8 cellular contexts compared by ENCODE assay signal in the genomic region with DNA sequence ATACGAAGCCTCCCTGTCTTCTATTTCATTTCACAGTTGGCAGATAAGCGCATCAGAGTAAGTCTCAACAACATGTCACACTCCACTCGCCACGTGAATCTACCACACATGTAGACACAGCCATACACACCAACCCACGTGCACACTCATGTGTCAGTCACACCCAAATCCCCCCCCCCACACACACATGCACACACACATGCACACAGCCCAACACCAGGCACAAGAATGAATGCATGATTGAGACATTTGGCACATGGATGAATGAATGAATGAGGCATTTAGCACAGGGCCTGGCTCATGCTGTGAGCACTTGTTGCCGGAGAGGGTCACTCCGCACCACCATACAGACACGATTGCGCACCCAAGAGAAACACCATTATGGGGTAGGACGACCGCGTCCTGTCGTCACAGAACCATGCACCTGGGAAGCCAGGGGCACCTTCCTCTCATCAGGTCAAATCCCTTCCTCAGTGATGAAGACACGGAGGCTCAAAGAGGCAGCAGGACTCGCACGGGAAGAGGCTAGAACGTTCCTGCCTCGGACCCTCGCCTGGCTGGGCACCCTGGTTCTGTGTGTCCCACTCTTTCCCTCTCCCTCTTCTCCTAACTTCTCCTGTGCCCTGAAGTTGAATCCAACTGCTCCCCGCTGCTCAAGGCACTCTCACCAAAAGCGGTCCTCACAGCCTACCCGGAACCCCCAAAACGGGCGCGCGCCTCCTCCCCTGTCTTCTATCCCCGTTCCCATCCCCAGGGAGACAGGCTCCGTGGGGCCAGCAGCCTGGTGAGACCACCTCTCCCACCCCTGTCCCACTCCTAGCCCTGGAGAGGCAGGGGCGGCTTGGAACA. TPM values are rescaled to one million over a fixed set of nuclear protein-coding genes. Genes with fewer than 3 reads are reported as not detected.
DNase-seq lines count a peak whose midpoint lies in the region; ATAC-seq and TF ChIP-seq lines count a peak whose summit lies in the region.

No MANE protein-coding gene starts in this region.

- CTCF ChIA-PET in T-cell (lab: Charles Lee) = no interaction called here

- no peak for TF ChIP-seq CTCF in glutamatergic neuron (IDR thresholded peaks at IDR 0.05; ENCODE audit: partially characterized antibody, unreplicated experiment)

- peaks cover 32 to 48% (median 48%) of the 10 kb centered on the region in 3 donors for H3K4me1 Mint-ChIP-seq in T-cell
- peaks cover 32% of the 10 kb centered on the region for H3K4me1 Mint-ChIP-seq in glutamatergic neuron (ENCODE audit: low read depth, unreplicated experiment)

- peak overlapping the region in 2 of 3 donors; percentile 46 to 49 for H3K4me3 ChIP-seq in skeletal muscle tissue (ENCODE audit: low read length in 3 of 3)

- no peaks in the 10 kb centered on the region for H3K36me3 Mint-ChIP-seq in T-cell
- H3K36me3 Mint-ChIP-seq in glutamatergic neuron (ENCODE audit: unreplicated experiment) = peaks cover 10% of the 10 kb centered on the region

- H3K4me3 Mint-ChIP-seq in T-cell (peak overlapping the region; percentile 29 to 70 (median 63)), glutamatergic neuron (ENCODE audit: unreplicated experiment) (peak overlapping the region; percentile 99)

- DNase-seq in NCI-H82 (lab: John Stamatoyannopoulos, UW) (peak; percentile 41), NCI-H82 treated with DMSO at 0.1 percent for 48 hours (lab: John Stamatoyannopoulos, UW; ENCODE audit: unreplicated experiment) (no peak), T-cell (no peak), glutamatergic neuron (peak; percentile 36), GF-D8 (lab: John Stamatoyannopoulos, UW) (no peak), KG1 (lab: John Stamatoyannopoulos, UW) (no peak)

- no peaks in the 10 kb centered on the region for H3K36me3 ChIP-seq in skeletal muscle tissue (ENCODE audit: control insufficient read depth in 3 of 3, insufficient read depth in 3 of 3, low read length in 3 of 3)

- H3K27me3 ChIP-seq in skeletal muscle tissue (ENCODE audit: control insufficient read depth in 3 of 3, insufficient read depth in 3 of 3, low read length in 3 of 3) = peaks cover 72 to 75% (median 74%) of the 10 kb centered on the region in 3 donors

- H3K27me3 Mint-ChIP-seq in T-cell (peaks cover 71 to 76% of the 10 kb centered on the region in 2 donors), glutamatergic neuron (ENCODE audit: unreplicated experiment) (peaks cover 39% of the 10 kb centered on the region)

- peak in 1 of 4 experiments; percentile 37 for ATAC-seq in T-cell (replicated peaks in 1 of 4)
- no peak for ATAC-seq in GM19395 (IDR thresholded peaks at IDR 0.05; ENCODE audit: unreplicated experiment)

- H3K4me1 ChIP-seq in skeletal muscle tissue (ENCODE audit: control insufficient read depth in 3 of 3, insufficient read depth in 3 of 3, low read length in 3 of 3) = peaks cover 6 to 13% (median 6%) of the 10 kb centered on the region in 3 donors

- no peaks in the 10 kb centered on the region for H3K9me3 ChIP-seq in skeletal muscle tissue (ENCODE audit: control insufficient read depth in 3 of 3, low read length in 3 of 3)

- H3K27ac Mint-ChIP-seq in T-cell = peak overlapping the region in 1 of 2 donors; percentile 13
- peak overlapping the region; percentile 79 for H3K27ac Mint-ChIP-seq in glutamatergic neuron (ENCODE audit: unreplicated experiment)

- no peaks in the 10 kb centered on the region for H3K9me3 Mint-ChIP-seq in T-cell
- H3K9me3 Mint-ChIP-seq in glutamatergic neuron (ENCODE audit: unreplicated experiment) = peaks cover 31% of the 10 kb centered on the region

- H3K27ac ChIP-seq in skeletal muscle tissue (ENCODE audit: low read depth, low read length) = no peak overlapping the region

- peak overlapping the region in 1 of 3 donors; percentile 33 for H3K9ac ChIP-seq in skeletal muscle tissue (ENCODE audit: low read depth in 1 of 3, low read length in 3 of 3)

- POLR2A ChIA-PET in T-cell (lab: Charles Lee) = no interaction called here

RNA-seq across cellular contexts. Expression of a gene that starts 1.4 kb away (rescaled TPM):
- total RNA-seq in T-cell (under 1 TPM in 3 of 5 donors, not detected in 2; 0.32 to 0.69 (median 0.54) TPM), glutamatergic neuron (ENCODE audit: unreplicated experiment) (255 TPM), skeletal muscle tissue (9.4 TPM)

RNA-seq across cellular contexts. Expression of a gene that starts 53.7 kb away (rescaled TPM):
- total RNA-seq in T-cell = not detected
- 115 TPM for total RNA-seq in glutamatergic neuron (ENCODE audit: unreplicated experiment)
- under 0.01 TPM for total RNA-seq in skeletal muscle tissue

Comparison
In these comparisons a context has a peak if more than half of its experiments do, and no peak if none do; other contexts are left out.
1. DNase-seq: peak in NCI-H82 (single experiment) and glutamatergic neuron (single experiment); none in NCI-H82 treated with DMSO at 0.1 percent for 48 hours (single experiment), T-cell (0 of 34), GF-D8 (single experiment) and KG1 (single experiment).
2. RNA of a gene that starts 1.4 kb away (total RNA-seq): 255 TPM in glutamatergic neuron (single experiment); 9.4 TPM in skeletal muscle tissue (single experiment) and 0.32 to 0.69 TPM in T-cell; every median in the first group is over 10 times any median in the second.
3. RNA of a gene that starts 53.7 kb away (total RNA-seq): 115 TPM in glutamatergic neuron (single experiment); not detected in T-cell and under 0.01 TPM in skeletal muscle tissue (single experiment); every median in the first group is over 10 times any median in the second.